ENCODE assay signal across 23 cellular contexts in the genomic region with DNA sequence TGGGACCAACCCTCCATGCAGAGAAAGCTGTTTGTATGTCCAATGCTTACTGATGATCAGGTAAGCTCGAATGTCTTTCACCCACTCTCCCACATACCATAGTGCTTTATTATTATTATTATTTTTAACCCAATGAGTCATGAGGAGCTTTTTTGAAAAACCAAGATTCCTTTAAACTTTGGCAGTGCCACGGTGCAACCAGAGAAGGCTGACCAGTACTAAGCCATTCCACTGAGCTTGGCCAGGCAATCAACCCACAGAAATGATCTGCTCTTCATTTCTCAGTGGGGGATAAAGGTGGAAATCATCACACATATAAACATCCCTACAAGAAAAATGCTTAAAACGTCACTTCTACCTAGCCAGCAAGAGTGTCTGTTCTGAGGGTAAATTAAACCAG. TPM values are rescaled to one million over a fixed set of nuclear protein-coding genes. Genes with fewer than 3 reads are reported as not detected.
"Had no signal": no experiment of that assay in that cellular context is flagged by ENCODE, and none has a peak within 500 bp of the region (broad histone marks: within the 10 kb centered on the region; RNA-seq: fewer than 3 reads in every experiment).

No MANE protein-coding gene starts in this region.

- H3K27me3 ChIP-seq: ascending aorta, cardiac muscle cell, SJSA1 had no signal

- ATAC-seq: activated CD8-positive, alpha-beta T cell treated with anti-CD3 and anti-CD28 coated beads, Interleukin-2, amount 10 ng/mL, durations not matched to agents 7 days and 5 days; Panc1 had no signal

- H3K4me1 ChIP-seq: ascending aorta, SJSA1 had no signal

- DNase-seq: activated CD4-positive, alpha-beta T cell treated with anti-CD3 and anti-CD28 coated beads, Interleukin-2, amount 10 ng/mL, durations not matched to agents 24 days and 14 days; activated CD4-positive, alpha-beta T cell treated with anti-CD3 and anti-CD28 coated beads, Interleukin-2, amount 50 U/mL, for 4 hours; activated CD8-positive, alpha-beta T cell treated with anti-CD3 and anti-CD28 coated beads, Interleukin-2, amount 10 ng/mL, durations not matched to agents 7 days and 5 days; activated gamma-delta T cell; activated naive CD4-positive, alpha-beta T cell treated with Interleukin-2 at 50 U/mL for 16 hours; activated naive CD8-positive, alpha-beta T cell treated with anti-CD3 and anti-CD28 coated beads, Interleukin-2, amount 10 ng/mL, durations not matched to agents 7 days and 5 days; activated T-cell treated with anti-CD3 and anti-CD28 coated beads, Interleukin-2, amount 50 U/mL, for 24 hours; amygdala; Karpas-422; KBM-7; NCI-H1048; NCI-H1105 treated with DMSO at 0.1 percent for 48 hours; NCI-H1436; NCI-H1694; NCI-H1930; NCI-H2081 treated with DMSO at 0.1 percent for 48 hours; NCI-H524 treated with DMSO at 0.1 percent for 48 hours; SHP77 treated with DMSO at 0.1 percent for 48 hours had no signal

- H3K27ac ChIP-seq: ascending aorta, cardiac muscle cell, SJSA1 had no signal

- H3K36me3 ChIP-seq: ascending aorta, cardiac muscle cell, SJSA1 had no signal

- H3K4me3 ChIP-seq: ascending aorta, cardiac muscle cell, SJSA1 had no signal

- H3K9me3 ChIP-seq: ascending aorta, SJSA1 had no signal

RNA-seq across cellular contexts. Expression of gene JAKMIP2, which starts 35.5 kb away (rescaled TPM):
- total RNA-seq: ascending aorta, MCF 10A had no signal
